16 cellular contexts compared by ENCODE assay signal in the genomic region with DNA sequence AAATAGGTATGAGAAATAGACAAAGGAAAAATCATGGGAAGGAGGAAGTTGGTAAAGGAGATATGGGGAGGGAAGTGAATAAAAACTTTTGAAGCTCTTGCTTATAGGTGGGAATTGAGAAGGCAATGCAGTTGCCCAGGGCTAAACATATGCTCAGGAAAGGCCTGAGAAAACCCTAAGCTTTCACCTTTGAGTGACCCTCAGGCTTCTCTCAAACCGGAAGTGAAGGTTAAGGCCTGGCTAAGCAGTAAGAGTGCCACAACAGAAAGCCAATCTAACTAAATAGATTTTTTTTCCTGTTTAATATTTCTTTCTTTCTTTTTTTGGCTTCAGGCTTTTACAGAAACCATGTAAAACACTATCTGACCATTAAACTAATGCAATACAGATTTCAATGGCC.
DNase-seq lines count a peak whose midpoint lies in the region; ATAC-seq and TF ChIP-seq lines count a peak whose summit lies in the region.
"Had no signal": no experiment of that assay in that cellular context is flagged by ENCODE, and none has a peak within 500 bp of the region (broad histone marks: within the 10 kb centered on the region; RNA-seq: fewer than 3 reads in every experiment).

No MANE protein-coding gene starts in this region.

- H3K27me3 ChIP-seq in GM23338 (ENCODE audit: insufficient read depth): no peaks in the 10 kb centered on the region
- H3K27me3 ChIP-seq in MM.1S (replicated peaks; ENCODE audit: insufficient read depth, low read length): no peaks in the 10 kb centered on the region
- H3K27me3 ChIP-seq: MG63 had no signal

- ATAC-seq in GM18907 (IDR thresholded peaks at IDR 0.05; ENCODE audit: unreplicated experiment) (peak; percentile 68), GM23338 (no peak)
- ATAC-seq: T-cell had no signal

- no peaks in the 10 kb centered on the region for H3K9me3 Mint-ChIP-seq in GM23338

- H2AFZ ChIP-seq in GM23338 (no peak overlapping the region; the same call in 1 of the 2 replicates), MM.1S (ENCODE audit: low read length) (no peak overlapping the region)

- H3K4me1 ChIP-seq in GM23338 (ENCODE audit: insufficient read depth) (no peaks in the 10 kb centered on the region), MM.1S (ENCODE audit: low read length) (no peaks in the 10 kb centered on the region)

- no peak overlapping the region for H3K27ac Mint-ChIP-seq in GM23338
- H3K27ac Mint-ChIP-seq: T-cell had no signal

- no peaks in the 10 kb centered on the region for H3K36me3 Mint-ChIP-seq in GM23338 (ENCODE audit: low read depth)
- H3K36me3 Mint-ChIP-seq: T-cell had no signal

- H3F3A ChIP-seq in GM23338 (replicated peaks; ENCODE audit: low read depth) (no peaks in the 10 kb centered on the region), MM.1S (ENCODE audit: insufficient read depth, low read length) (no peaks in the 10 kb centered on the region)

- no peaks in the 10 kb centered on the region for H3K9me2 ChIP-seq in GM23338 (ENCODE audit: insufficient read depth)
- H3K9me2 ChIP-seq in MM.1S (replicated peaks; ENCODE audit: insufficient read depth, low read length): no peaks in the 10 kb centered on the region
- H3K9me2 ChIP-seq: SK-N-SH had no signal

- peaks cover 5% of the 10 kb centered on the region for H3K4me1 Mint-ChIP-seq in GM23338
- H3K4me1 Mint-ChIP-seq: T-cell had no signal

- H3K36me3 ChIP-seq in GM23338 (ENCODE audit: insufficient read depth): no peaks in the 10 kb centered on the region
- H3K36me3 ChIP-seq in MM.1S (replicated peaks; ENCODE audit: insufficient read depth, low read length): no peaks in the 10 kb centered on the region
- H3K36me3 ChIP-seq: MG63 had no signal

- H3K27me3 Mint-ChIP-seq in GM23338 (ENCODE audit: insufficient read depth, low read depth, poor library complexity): no peaks in the 10 kb centered on the region

- H3K4me3 ChIP-seq in GM23338 (no peak overlapping the region), MM.1S (ENCODE audit: low read length) (no peak overlapping the region), foreskin fibroblast (ENCODE audit: low read depth in 1 of 2, low read length in 2 of 2) (no peak overlapping the region)
- H3K4me3 ChIP-seq: MG63 had no signal

- H3K4me2 ChIP-seq in GM23338 (no peak overlapping the region), MM.1S (ENCODE audit: low read depth, low read length) (no peak overlapping the region)
- H3K4me2 ChIP-seq: SK-N-SH had no signal

- H3K4me3 Mint-ChIP-seq in GM23338: no peak overlapping the region
- H3K4me3 Mint-ChIP-seq: T-cell had no signal

- H3K27ac ChIP-seq in GM23338 (ENCODE audit: low read depth) (no peak overlapping the region), MM.1S (ENCODE audit: low read length) (no peak overlapping the region)

- DNase-seq in GM23338 (ENCODE audit: low spot score) (peak; percentile 3), MM.1S (peak; percentile 66), nucleus accumbens (lab: John Stamatoyannopoulos, UW) (no peak), EL (no peak), foreskin fibroblast (no peak), NCI-H1105 (lab: John Stamatoyannopoulos, UW) (no peak)
- DNase-seq: ACHN, C1 segment of cervical spinal cord, DMS79, Kasumi-1, MG63, NCI-H1092 treated with DMSO at 0.1 percent for 48 hours, SHP77 treated with DMSO at 0.1 percent for 48 hours, SK-N-SH, T-cell had no signal

- TF ChIP-seq CTCF in GM23338 (conservative IDR thresholded peaks at IDR 0.05; ENCODE audit: low read depth in 2 of 2) (no peak), MM.1S (IDR thresholded peaks at IDR 0.05; ENCODE audit: low read length) (no peak), foreskin fibroblast (IDR thresholded peaks at IDR 0.05; ENCODE audit: low read depth, low read length) (no peak)

- H4K20me1 ChIP-seq in GM23338 (replicated peaks; ENCODE audit: insufficient read depth) (no peaks in the 10 kb centered on the region), MM.1S (ENCODE audit: insufficient read depth, low read length) (no peaks in the 10 kb centered on the region)

- no peak overlapping the region for H3K9ac ChIP-seq in MM.1S (ENCODE audit: low read length)
- H3K9ac ChIP-seq: SK-N-SH had no signal

- no peaks in the 10 kb centered on the region for H3K9me3 ChIP-seq in MM.1S (replicated peaks; ENCODE audit: insufficient read depth, low read length)
- H3K9me3 ChIP-seq: MG63 had no signal

- H3K79me2 ChIP-seq in GM23338 (replicated peaks; ENCODE audit: insufficient read depth) (no peaks in the 10 kb centered on the region), MM.1S (ENCODE audit: low read length) (no peaks in the 10 kb centered on the region)

TF ChIP-seq in GM23338, 12 proteins besides CTCF, POLR2A, EP300 and RAD21:
- no peak for TF ChIP-seq JUNB (IDR thresholded peaks at IDR 0.05; ENCODE audit: unreplicated experiment)
- TF ChIP-seq CREB1 (CRISPR knock-in tag; IDR thresholded peaks at IDR 0.05; ENCODE audit: low read depth): no peak
- no peak for TF ChIP-seq EZH2phosphoT487 (IDR thresholded peaks at IDR 0.05; ENCODE audit: unreplicated experiment)
- TF ChIP-seq EZH2 (IDR thresholded peaks at IDR 0.05; ENCODE audit: low read depth, unreplicated experiment): no peak
- no peak for TF ChIP-seq POLR2AphosphoS5 (IDR thresholded peaks at IDR 0.05; ENCODE audit: low read depth)

Comparison
In these comparisons a context has a peak if more than half of its experiments do, and no peak if none do; other contexts are left out.
1. DNase-seq: peak in GM23338 (single experiment) and MM.1S (single experiment); none in nucleus accumbens (0 of 56), EL (single experiment), foreskin fibroblast (0 of 2) and NCI-H1105 (single experiment).